In the genomic region with DNA sequence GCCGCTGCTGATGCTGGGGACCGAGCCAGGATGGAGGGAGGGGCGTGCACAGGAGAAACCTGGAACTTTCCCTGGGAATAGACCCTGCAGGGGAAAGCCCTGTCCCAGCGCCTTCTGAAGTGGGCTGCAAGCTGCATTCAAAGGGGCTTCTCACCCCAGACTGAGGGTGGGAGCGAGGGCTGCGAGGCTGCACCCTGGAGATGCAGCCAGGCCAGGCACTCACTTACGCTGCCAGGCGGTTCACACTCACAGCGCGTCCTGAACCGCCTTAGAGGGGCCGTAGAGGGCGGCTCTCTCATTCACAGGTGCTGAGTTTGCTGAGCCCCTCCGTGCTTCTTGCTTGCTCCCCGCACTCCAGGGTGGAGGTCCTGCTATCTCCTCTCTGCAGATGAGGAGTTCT, we compare ENCODE assay signal across 18 cellular contexts.
"Had no signal": no experiment of that assay in that cellular context is flagged by ENCODE, and none has a peak within 500 bp of the region (broad histone marks: within the 10 kb centered on the region; RNA-seq: fewer than 3 reads in every experiment).

No MANE protein-coding gene starts in this region.

- H3K4me1 ChIP-seq: neural progenitor cell, psoas muscle, sigmoid colon, stomach, thyroid gland had no signal

- H3K27ac ChIP-seq: cardiac muscle cell, hepatocyte, neural progenitor cell, psoas muscle, sigmoid colon, stomach, thyroid gland had no signal

- ATAC-seq: naive thymus-derived CD4-positive, alpha-beta T cell; psoas muscle; stimulated activated effector memory CD8-positive, alpha-beta T cell treated with anti-CD3 and anti-CD28 coated beads, Interleukin-12 subunit alpha, Interleukin-12 subunit beta, amount 100 ng/mL, for 72 hours had no signal

- H3K36me3 ChIP-seq: cardiac muscle cell, neural progenitor cell, sigmoid colon, stomach, thyroid gland had no signal

- H3K27me3 ChIP-seq: cardiac muscle cell, hepatocyte, neural progenitor cell, thyroid gland had no signal

- H3K9me3 ChIP-seq: psoas muscle, sigmoid colon, stomach, thyroid gland had no signal

- DNase-seq: cortex of kidney; effector CD4-positive, alpha-beta T cell; left colon; mammary epithelial cell; mesendoderm; naive thymus-derived CD4-positive, alpha-beta T cell; psoas muscle; sigmoid colon; stimulated activated CD4-positive, alpha-beta T cell treated with anti-CD3 and anti-CD28 coated beads, Interleukin-2, amount 100 ng/mL, for 24 hours; stimulated activated CD4-positive, alpha-beta T cell treated with anti-CD3 and anti-CD28 coated beads, Interleukin-4, amount 100 ng/mL, for 24 hours; stimulated activated naive CD4-positive, alpha-beta T cell treated with Interleukin-2 at 50 U/mL for 16 hours; stomach; thyroid gland; trophoblast cell had no signal

- H3K4me3 ChIP-seq: cardiac muscle cell, hepatocyte, neural progenitor cell, psoas muscle, sigmoid colon, stomach, thyroid gland had no signal
